In the genomic region with DNA sequence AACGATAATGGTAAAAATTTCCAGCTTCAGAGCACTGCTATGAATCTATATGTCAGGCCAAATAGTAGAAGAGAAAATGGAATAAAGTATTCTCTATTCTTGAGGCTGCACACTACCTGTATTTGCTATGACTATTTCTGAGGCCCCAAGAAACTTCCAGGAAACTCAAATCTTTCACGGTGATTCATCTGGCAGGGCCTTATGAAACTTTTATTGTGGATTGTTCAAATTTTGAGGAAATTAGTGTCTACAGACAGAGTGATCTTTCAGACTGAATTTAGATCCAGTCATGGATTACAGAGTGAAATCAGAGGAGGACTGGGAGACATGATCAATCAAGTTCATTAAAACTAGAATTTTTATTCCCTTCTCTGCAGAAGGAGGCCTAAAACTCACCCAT, we compare ENCODE assay signal across 27 cellular contexts. TPM values are rescaled to one million over a fixed set of nuclear protein-coding genes. Genes with fewer than 3 reads are reported as not detected.
"Had no signal": no experiment of that assay in that cellular context is flagged by ENCODE, and none has a peak within 500 bp of the region (broad histone marks: within the 10 kb centered on the region; RNA-seq: fewer than 3 reads in every experiment).

No MANE protein-coding gene starts in this region.

- H3K27ac ChIP-seq: Peyer's patch, RWPE1, WERI-Rb-1 had no signal

- H3K4me3 ChIP-seq: Peyer's patch had no signal

- ATAC-seq: activated CD4-positive, alpha-beta T cell treated with anti-CD3 and anti-CD28 coated beads for 36 hours; activated T-helper 17 cell treated with anti-CD3 and anti-CD28 coated beads, Interleukin-2, amount 50 U/mL, for 72 hours had no signal

- DNase-seq: activated CD4-positive, alpha-beta memory T cell treated with anti-CD3 and anti-CD28 coated beads, Interleukin-2, amount 10 ng/mL, durations not matched to agents 7 days and 5 days; activated CD4-positive, alpha-beta T cell treated with anti-CD3 and anti-CD28 coated beads for 36 hours; activated CD4-positive, alpha-beta T cell treated with anti-CD3 and anti-CD28 coated beads, Interleukin-2, amount 50 U/mL, for 1 hour; activated gamma-delta T cell; activated naive CD4-positive, alpha-beta T cell treated with anti-CD3 and anti-CD28 coated beads for 36 hours; activated T-cell treated with anti-CD3 and anti-CD28 coated beads for 4 hours; activated T-cell treated with anti-CD3 and anti-CD28 coated beads, Interleukin-2, amount 50 U/mL, for 48 hours; amygdala; Kasumi-1; KBM-7; NCI-H1092; NCI-H1417; NCI-H1930; NCI-H345; NCI-H510A treated with DMSO at 0.1 percent for 48 hours; NCI-H69; NK-92 treated with Interleukin-12 subunit alpha and Interleukin-12 subunit beta, amount 100 ng/mL, for 24 hours; OCI-M1; Peyer's patch; SHP77 treated with DMSO at 0.1 percent for 48 hours; T-helper 2 cell; T1000; WERI-Rb-1 had no signal

- H3K36me3 ChIP-seq: Peyer's patch, WERI-Rb-1 had no signal

- H3K9me3 ChIP-seq: Peyer's patch had no signal

RNA-seq across cellular contexts. Expression of a gene that starts 4.1 kb away (rescaled TPM):
- total RNA-seq: activated CD4-positive, alpha-beta memory T cell treated with anti-CD3 and anti-CD28 coated beads, Interleukin-2, amount 10 ng/mL, durations not matched to agents 7 days and 5 days; activated CD4-positive, alpha-beta T cell treated with anti-CD3 and anti-CD28 coated beads for 36 hours; activated CD8-positive, alpha-beta memory T cell treated with anti-CD3 and anti-CD28 coated beads for 36 hours; activated naive CD4-positive, alpha-beta T cell treated with anti-CD3 and anti-CD28 coated beads for 36 hours; activated T-helper 17 cell treated with anti-CD3 and anti-CD28 coated beads, Interleukin-2, amount 50 U/mL, for 72 hours; Peyer's patch had no signal

RNA-seq across cellular contexts. Expression of a gene that starts 18.2 kb away (rescaled TPM):
- total RNA-seq: activated CD4-positive, alpha-beta memory T cell treated with anti-CD3 and anti-CD28 coated beads, Interleukin-2, amount 10 ng/mL, durations not matched to agents 7 days and 5 days; activated CD4-positive, alpha-beta T cell treated with anti-CD3 and anti-CD28 coated beads for 36 hours; activated CD8-positive, alpha-beta memory T cell treated with anti-CD3 and anti-CD28 coated beads for 36 hours; activated naive CD4-positive, alpha-beta T cell treated with anti-CD3 and anti-CD28 coated beads for 36 hours; activated T-helper 17 cell treated with anti-CD3 and anti-CD28 coated beads, Interleukin-2, amount 50 U/mL, for 72 hours; Peyer's patch; SK-MEL-5 had no signal
